Comparison of ENCODE assay signal across 9 cellular contexts in the genomic region with DNA sequence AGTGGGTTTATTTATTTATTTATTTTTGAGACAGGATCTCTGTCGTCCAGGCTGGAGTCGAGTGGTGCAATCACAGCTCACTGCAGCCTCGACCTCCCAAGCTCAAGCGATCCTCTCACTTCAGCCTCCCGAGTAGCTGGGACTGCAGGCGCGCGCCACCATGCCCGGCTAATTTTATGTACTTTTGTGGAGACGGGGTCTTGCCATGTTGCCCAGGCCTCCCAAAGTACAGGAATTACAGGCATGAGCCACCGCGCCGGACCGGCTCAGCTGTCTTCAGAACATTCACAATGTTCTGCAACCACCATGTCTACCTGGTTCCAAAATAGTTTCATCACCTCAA. TPM values are rescaled to one million over a fixed set of nuclear protein-coding genes. Genes with fewer than 3 reads are reported as not detected.
DNase-seq lines count a peak whose midpoint lies in the region; ATAC-seq and TF ChIP-seq lines count a peak whose summit lies in the region.
"Had no signal": no experiment of that assay in that cellular context is flagged by ENCODE, and none has a peak within 500 bp of the region (broad histone marks: within the 10 kb centered on the region; RNA-seq: fewer than 3 reads in every experiment).

No MANE protein-coding gene starts in this region.

- no peaks in the 10 kb centered on the region for H3K27me3 Mint-ChIP-seq in activated CD4-positive, alpha-beta T cell treated with anti-CD3 and anti-CD28 coated beads, Interleukin-2, amount 10 ng/mL, durations not matched to agents 24 days and 14 days
- no peaks in the 10 kb centered on the region for H3K27me3 Mint-ChIP-seq in activated T-helper 2 cell treated with anti-CD3 and anti-CD28 coated beads, Interferon-gamma antibody, Interleukin-2, Interleukin-4, amounts not matched to agents 10 μg/mL and 5 μg/mL and 100 μg/mL, durations not matched to agents 14 hours and 24 hours and 36 hours (ENCODE audit: low read depth)

- peak overlapping the region; percentile 87 for H3K4me3 ChIP-seq in suprapubic skin

- no peak for TF ChIP-seq CTCF in suprapubic skin (IDR thresholded peaks at IDR 0.05)

- peak overlapping the region; percentile 50 for H3K4me3 Mint-ChIP-seq in activated CD4-positive, alpha-beta T cell treated with anti-CD3 and anti-CD28 coated beads, Interleukin-2, amount 10 ng/mL, durations not matched to agents 24 days and 14 days
- peak overlapping the region; percentile 14 for H3K4me3 Mint-ChIP-seq in activated T-helper 2 cell treated with anti-CD3 and anti-CD28 coated beads, Interferon-gamma antibody, Interleukin-2, Interleukin-4, amounts not matched to agents 10 μg/mL and 5 μg/mL and 100 μg/mL, durations not matched to agents 14 hours and 24 hours and 36 hours (ENCODE audit: low read depth)

- intact Hi-C loops in activated CD4-positive, alpha-beta T cell treated with anti-CD3 and anti-CD28 coated beads, Interleukin-2, amount 10 ng/mL, durations not matched to agents 24 days and 14 days (cut with micrococcal nuclease) = loop anchor here (2.0 kb wide), 1 partner anchor 32 kb away; no protein-coding TSS in a partner anchor
- intact Hi-C loops in activated T-helper 2 cell treated with anti-CD3 and anti-CD28 coated beads, Interferon-gamma antibody, Interleukin-2, Interleukin-4, amounts not matched to agents 10 μg/mL and 5 μg/mL and 100 μg/mL, durations not matched to agents 14 hours and 24 hours and 36 hours (cut with micrococcal nuclease) = no loop called here

- peaks cover 15% of the 10 kb centered on the region for H3K36me3 ChIP-seq in suprapubic skin

- 59% methylated on average over 14 of the region's 14 CpGs for WGBS in suprapubic skin

- H3K9me3 ChIP-seq in suprapubic skin = no peaks in the 10 kb centered on the region

- H3K4me1 Mint-ChIP-seq in activated CD4-positive, alpha-beta T cell treated with anti-CD3 and anti-CD28 coated beads, Interleukin-2, amount 10 ng/mL, durations not matched to agents 24 days and 14 days = peaks cover 16% of the 10 kb centered on the region
- peaks cover 13% of the 10 kb centered on the region for H3K4me1 Mint-ChIP-seq in activated T-helper 2 cell treated with anti-CD3 and anti-CD28 coated beads, Interferon-gamma antibody, Interleukin-2, Interleukin-4, amounts not matched to agents 10 μg/mL and 5 μg/mL and 100 μg/mL, durations not matched to agents 14 hours and 24 hours and 36 hours (ENCODE audit: low read depth)

- H3K36me3 Mint-ChIP-seq in activated CD4-positive, alpha-beta T cell treated with anti-CD3 and anti-CD28 coated beads, Interleukin-2, amount 10 ng/mL, durations not matched to agents 24 days and 14 days (ENCODE audit: low read depth) = peaks cover 8% of the 10 kb centered on the region
- peaks cover 17% of the 10 kb centered on the region for H3K36me3 Mint-ChIP-seq in activated T-helper 2 cell treated with anti-CD3 and anti-CD28 coated beads, Interferon-gamma antibody, Interleukin-2, Interleukin-4, amounts not matched to agents 10 μg/mL and 5 μg/mL and 100 μg/mL, durations not matched to agents 14 hours and 24 hours and 36 hours (ENCODE audit: low read depth)

- TF ChIP-seq POLR2A in suprapubic skin (IDR thresholded peaks at IDR 0.05) = no peak

- no peaks in the 10 kb centered on the region for H3K27me3 ChIP-seq in suprapubic skin

- peak; percentile 66 for DNase-seq in activated CD4-positive, alpha-beta T cell treated with anti-CD3 and anti-CD28 coated beads, Interleukin-2, amount 10 ng/mL, durations not matched to agents 24 days and 14 days
- no peak for DNase-seq in activated CD4-positive, alpha-beta T cell treated with anti-CD3 and anti-CD28 coated beads for 48 hours
- no peak for DNase-seq in activated T-helper 2 cell treated with anti-CD3 and anti-CD28 coated beads, Interferon-gamma antibody, Interleukin-2, Interleukin-4, amounts not matched to agents 10 μg/mL and 5 μg/mL and 100 μg/mL, durations not matched to agents 14 hours and 24 hours and 36 hours (ENCODE audit: low spot score)
- DNase-seq in left lobe of liver (ENCODE audit: low spot score) (peak; percentile 54), suprapubic skin (ENCODE audit: low spot score in 2 of 2) (no peak), iPS-NIHi7 (ENCODE audit: extremely low spot score) (no peak), LoVo (ENCODE audit: low spot score) (no peak), cerebellar nuclear complex (lab: John Stamatoyannopoulos, UW) (no peak)

- H3K4me1 ChIP-seq in suprapubic skin = peaks cover 54% of the 10 kb centered on the region

- no peak for TF ChIP-seq EP300 in suprapubic skin (IDR thresholded peaks at IDR 0.05)

- no peak overlapping the region for H3K27ac ChIP-seq in suprapubic skin

- no peak overlapping the region for H3K27ac Mint-ChIP-seq in activated CD4-positive, alpha-beta T cell treated with anti-CD3 and anti-CD28 coated beads, Interleukin-2, amount 10 ng/mL, durations not matched to agents 24 days and 14 days
- H3K27ac Mint-ChIP-seq in activated T-helper 2 cell treated with anti-CD3 and anti-CD28 coated beads, Interferon-gamma antibody, Interleukin-2, Interleukin-4, amounts not matched to agents 10 μg/mL and 5 μg/mL and 100 μg/mL, durations not matched to agents 14 hours and 24 hours and 36 hours = no peak overlapping the region

- no peak for ATAC-seq in left lobe of liver

- no peaks in the 10 kb centered on the region for H3K9me3 Mint-ChIP-seq in activated CD4-positive, alpha-beta T cell treated with anti-CD3 and anti-CD28 coated beads, Interleukin-2, amount 10 ng/mL, durations not matched to agents 24 days and 14 days
- H3K9me3 Mint-ChIP-seq in activated T-helper 2 cell treated with anti-CD3 and anti-CD28 coated beads, Interferon-gamma antibody, Interleukin-2, Interleukin-4, amounts not matched to agents 10 μg/mL and 5 μg/mL and 100 μg/mL, durations not matched to agents 14 hours and 24 hours and 36 hours = no peaks in the 10 kb centered on the region

RNA-seq across cellular contexts. Expression of a gene that starts 0.4 kb away (rescaled TPM):
- 98.4 and 103 TPM in 2 replicates for total RNA-seq in activated CD4-positive, alpha-beta T cell treated with anti-CD3 and anti-CD28 coated beads, Interleukin-2, amount 10 ng/mL, durations not matched to agents 24 days and 14 days
- total RNA-seq in activated T-helper 2 cell treated with anti-CD3 and anti-CD28 coated beads, Interferon-gamma antibody, Interleukin-2, Interleukin-4, amounts not matched to agents 10 μg/mL and 5 μg/mL and 100 μg/mL, durations not matched to agents 14 hours and 24 hours and 36 hours = 96.2 and 98.9 TPM in 2 replicates
- total RNA-seq in left lobe of liver (23.6 TPM), suprapubic skin (10 to 100 TPM; 28.2 to 39.0 (median 31.7) TPM)

RNA-seq across cellular contexts. Expression of a gene that starts 2.7 kb away (rescaled TPM):
- 139 and 142 TPM in 2 replicates for total RNA-seq in activated CD4-positive, alpha-beta T cell treated with anti-CD3 and anti-CD28 coated beads, Interleukin-2, amount 10 ng/mL, durations not matched to agents 24 days and 14 days
- 134 and 137 TPM in 2 replicates for total RNA-seq in activated T-helper 2 cell treated with anti-CD3 and anti-CD28 coated beads, Interferon-gamma antibody, Interleukin-2, Interleukin-4, amounts not matched to agents 10 μg/mL and 5 μg/mL and 100 μg/mL, durations not matched to agents 14 hours and 24 hours and 36 hours
- total RNA-seq in left lobe of liver (128 TPM), suprapubic skin (100 to 1,000 TPM; 195 to 277 (median 229) TPM)

RNA-seq across cellular contexts. Expression of a gene that starts 26.1 kb away (rescaled TPM):
- 14.1 and 14.8 TPM in 2 replicates for total RNA-seq in activated CD4-positive, alpha-beta T cell treated with anti-CD3 and anti-CD28 coated beads, Interleukin-2, amount 10 ng/mL, durations not matched to agents 24 days and 14 days
- 7.1 and 7.9 TPM in 2 replicates for total RNA-seq in activated T-helper 2 cell treated with anti-CD3 and anti-CD28 coated beads, Interferon-gamma antibody, Interleukin-2, Interleukin-4, amounts not matched to agents 10 μg/mL and 5 μg/mL and 100 μg/mL, durations not matched to agents 14 hours and 24 hours and 36 hours
- total RNA-seq in left lobe of liver (15.2 TPM), suprapubic skin (10 to 100 TPM in 1 of 4 donors, 1 to 10 TPM in 3; 7.4 to 12.1 (median 7.5) TPM)

RNA-seq across cellular contexts. Expression of a gene that starts 56.7 kb away (rescaled TPM):
- 0.40 and 0.57 TPM in 2 replicates for total RNA-seq in activated CD4-positive, alpha-beta T cell treated with anti-CD3 and anti-CD28 coated beads, Interleukin-2, amount 10 ng/mL, durations not matched to agents 24 days and 14 days
- 0.11 and 0.21 TPM in 2 replicates for total RNA-seq in activated T-helper 2 cell treated with anti-CD3 and anti-CD28 coated beads, Interferon-gamma antibody, Interleukin-2, Interleukin-4, amounts not matched to agents 10 μg/mL and 5 μg/mL and 100 μg/mL, durations not matched to agents 14 hours and 24 hours and 36 hours
- total RNA-seq in left lobe of liver (0.70 TPM), suprapubic skin (1 to 10 TPM; 3.3 to 6.8 (median 5.5) TPM)
- total RNA-seq: LHCN-M2 had no signal

Comparison
In these comparisons a context has a peak if more than half of its experiments do, and no peak if none do; other contexts are left out.
1. DNase-seq: peak in activated CD4-positive, alpha-beta T cell treated with anti-CD3 and anti-CD28 coated beads, Interleukin-2, amount 10 ng/mL, durations not matched to agents 24 days and 14 days (single experiment) and left lobe of liver (single experiment); none in activated CD4-positive, alpha-beta T cell treated with anti-CD3 and anti-CD28 coated beads for 48 hours (single experiment), activated T-helper 2 cell treated with anti-CD3 and anti-CD28 coated beads, Interferon-gamma antibody, Interleukin-2, Interleukin-4, amounts not matched to agents 10 μg/mL and 5 μg/mL and 100 μg/mL, durations not matched to agents 14 hours and 24 hours and 36 hours (single experiment), suprapubic skin (0 of 2), iPS-NIHi7 (single experiment), LoVo (single experiment) and cerebellar nuclear complex (0 of 2).